In genomic region chr16:85553436-85554113, GRCh38 we compare ENCODE assay signal across 8 cellular contexts. TPM values are rescaled to one million over a fixed set of nuclear protein-coding genes. Genes with fewer than 3 reads are reported as not detected.
DNase-seq lines count a peak whose midpoint lies in the region; ATAC-seq and TF ChIP-seq lines count a peak whose summit lies in the region.

No MANE protein-coding gene starts in this region.

- H3K9me3 Mint-ChIP-seq in chondrocyte (ENCODE audit: low read depth): no peaks in the 10 kb centered on the region
- H3K9me3 Mint-ChIP-seq in stimulated activated memory B cell treated with anti-CD40 and anti-IgM and Interleukin-4, amounts not matched to agents 10 μg/mL and 1 μg/mL and 100 μg/mL, for 72 hours: no peaks in the 10 kb centered on the region

- ATAC-seq in GM21723 (IDR thresholded peaks at IDR 0.05; ENCODE audit: unreplicated experiment): peak; percentile 35
- peak; percentile 61 for ATAC-seq in stimulated activated memory B cell treated with anti-CD40 and anti-IgM and Interleukin-4, amounts not matched to agents 10 μg/mL and 1 μg/mL and 100 μg/mL, for 72 hours
- no peak for ATAC-seq in GM19455 (IDR thresholded peaks at IDR 0.05; ENCODE audit: unreplicated experiment)

- H3K27ac Mint-ChIP-seq in chondrocyte (ENCODE audit: unreplicated experiment): peak overlapping the region; percentile 95
- H3K27ac Mint-ChIP-seq in stimulated activated memory B cell treated with anti-CD40 and anti-IgM and Interleukin-4, amounts not matched to agents 10 μg/mL and 1 μg/mL and 100 μg/mL, for 72 hours: peak overlapping the region; percentile 75

- peaks cover 39% of the 10 kb centered on the region for H3K4me1 Mint-ChIP-seq in chondrocyte (ENCODE audit: low read depth)
- peaks cover 47% of the 10 kb centered on the region for H3K4me1 Mint-ChIP-seq in stimulated activated memory B cell treated with anti-CD40 and anti-IgM and Interleukin-4, amounts not matched to agents 10 μg/mL and 1 μg/mL and 100 μg/mL, for 72 hours

- peak overlapping the region; percentile 88 for H3K4me3 Mint-ChIP-seq in chondrocyte (ENCODE audit: unreplicated experiment)
- peak overlapping the region; percentile 88 for H3K4me3 Mint-ChIP-seq in stimulated activated memory B cell treated with anti-CD40 and anti-IgM and Interleukin-4, amounts not matched to agents 10 μg/mL and 1 μg/mL and 100 μg/mL, for 72 hours

- TF ChIP-seq CTCF in GM06990 (IDR thresholded peaks at IDR 0.05; ENCODE audit: insufficient read depth, low read length, poor library complexity, severe bottlenecking) (peak; percentile 17), chondrocyte (IDR thresholded peaks at IDR 0.05) (peak; percentile 68)

- DNase-seq in GM06990 (ENCODE audit: extremely low read depth, insufficient read length) (peak; percentile 85), LHCN-M2 (ENCODE audit: low read depth) (peak; percentile 61), T-helper 2 cell (peak in 3 of 5 experiments; percentile 5 to 71 (median 55)), chondrocyte (ENCODE audit: low spot score) (no peak), left kidney (ENCODE audit: low read depth, low spot score) (peak; percentile 82)

- peak overlapping the region; percentile 83 for H3K4me3 ChIP-seq in GM06990 (replicated peaks; ENCODE audit: low read depth, low read length)

- H3K36me3 Mint-ChIP-seq in chondrocyte (ENCODE audit: low read depth): no peaks in the 10 kb centered on the region
- H3K36me3 Mint-ChIP-seq in stimulated activated memory B cell treated with anti-CD40 and anti-IgM and Interleukin-4, amounts not matched to agents 10 μg/mL and 1 μg/mL and 100 μg/mL, for 72 hours: no peaks in the 10 kb centered on the region

- H3K27me3 Mint-ChIP-seq in chondrocyte (ENCODE audit: low read depth): no peaks in the 10 kb centered on the region
- no peaks in the 10 kb centered on the region for H3K27me3 Mint-ChIP-seq in stimulated activated memory B cell treated with anti-CD40 and anti-IgM and Interleukin-4, amounts not matched to agents 10 μg/mL and 1 μg/mL and 100 μg/mL, for 72 hours

- no peaks in the 10 kb centered on the region for H3K27me3 ChIP-seq in GM06990 (replicated peaks; ENCODE audit: control insufficient read depth, insufficient read depth, low read length)

- no peaks in the 10 kb centered on the region for H3K36me3 ChIP-seq in GM06990 (ENCODE audit: control insufficient read depth, insufficient read depth, low read length)

RNA-seq across cellular contexts. Expression of gene GSE1, which starts 59.5 kb away (rescaled TPM):
- total RNA-seq in LHCN-M2 (2014; rRNA removed) (10.9 and 14.3 TPM in 2 replicates), chondrocyte (22.6 to 37.1 TPM (median 24.0 TPM) in 3 replicates)
- 6.4 TPM for polyA plus RNA-seq in LHCN-M2 (2012)
